14 cellular contexts compared by ENCODE assay signal in genomic region chr6:7269816-7270215, GRCh38.
"Had no signal": no experiment of that assay in that cellular context is flagged by ENCODE, and none has a peak within 500 bp of the region (broad histone marks: within the 10 kb centered on the region; RNA-seq: fewer than 3 reads in every experiment).

No MANE protein-coding gene starts in this region.

- H3K27ac ChIP-seq: adrenal gland, colonic mucosa, gastroesophageal sphincter, hepatocyte, left lung, stomach had no signal

- H3K79me2 ChIP-seq: hepatocyte had no signal

- H3K4me1 ChIP-seq: colonic mucosa, gastroesophageal sphincter had no signal

- DNase-seq: activated CD4-positive, CD25-positive, alpha-beta regulatory T cell treated with anti-CD3 and anti-CD28 coated beads, Interleukin-2, amount 50 U/mL, for 72 hours; activated effector memory CD4-positive, alpha-beta T cell treated with anti-CD3 and anti-CD28 coated beads, Interleukin-2, amount 50 U/mL, for 16 hours; activated T-cell treated with anti-CD3 and anti-CD28 coated beads, Interleukin-2, amount 50 U/mL, for 4 hours; central memory CD4-positive, alpha-beta T cell; colonic mucosa; occipital lobe; stimulated activated CD4-positive, alpha-beta T cell treated with anti-CD3 and anti-CD28 coated beads, Interleukin-1b, Interleukin-23, amount 100 ng/mL, for 48 hours; stomach had no signal

- H3K4me3 ChIP-seq: adrenal gland, colonic mucosa, gastroesophageal sphincter, hepatocyte, left lung, stomach had no signal

- H3K9me3 ChIP-seq: adrenal gland, colonic mucosa, left lung, stomach had no signal

- H3K4me2 ChIP-seq: hepatocyte had no signal

- H3K36me3 ChIP-seq: adrenal gland, colonic mucosa, gastroesophageal sphincter, left lung, stomach had no signal

- FAIRE-seq: kidney had no signal

- ATAC-seq: activated T-cell treated with anti-CD3 and anti-CD28 coated beads, Interleukin-2, amount 50 U/mL, for 4 hours; esophagus mucosa; gastroesophageal sphincter; left lung had no signal

- H3K27me3 ChIP-seq: adrenal gland, colonic mucosa, gastroesophageal sphincter, hepatocyte, left lung, stomach had no signal

- H2AFZ ChIP-seq: hepatocyte had no signal
